In genomic region chr19:42057856-42058255, GRCh38 we compare ENCODE assay signal across 18 cellular contexts.
"Had no signal": no experiment of that assay in that cellular context is flagged by ENCODE, and none has a peak within 500 bp of the region (broad histone marks: within the 10 kb centered on the region; RNA-seq: fewer than 3 reads in every experiment).

No MANE protein-coding gene starts in this region.

- H3K27me3 ChIP-seq: dorsolateral prefrontal cortex, esophagus squamous epithelium, neutrophil, right atrium auricular region, stomach, thyroid gland, vagina had no signal

- H3K9me3 ChIP-seq: esophagus squamous epithelium, neutrophil, right atrium auricular region, stomach, thyroid gland, vagina had no signal

- DNase-seq: effector CD4-positive, alpha-beta T cell; esophagus squamous epithelium; foreskin melanocyte; head of caudate nucleus; kidney; naive B cell; stimulated activated CD4-positive, alpha-beta T cell treated with anti-CD3 and anti-CD28 coated beads, Interleukin-2, amount 100 ng/mL, for 24 hours; stimulated activated CD4-positive, alpha-beta T cell treated with anti-CD3 and anti-CD28 coated beads, Interleukin-4, amount 100 ng/mL, for 24 hours; stimulated activated naive CD4-positive, alpha-beta T cell treated with Interleukin-2 at 50 U/mL for 16 hours; stomach; thyroid gland; trophoblast cell had no signal

- H3K27ac ChIP-seq: dorsolateral prefrontal cortex, neutrophil, parathyroid adenoma, right atrium auricular region, stomach, thyroid gland, vagina had no signal

- H3K36me3 ChIP-seq: right atrium auricular region, vagina had no signal

- H2AFZ ChIP-seq: parathyroid adenoma had no signal

- H3K9ac ChIP-seq: parathyroid adenoma had no signal

- H3K79me2 ChIP-seq: parathyroid adenoma had no signal

- H3K4me3 ChIP-seq: dorsolateral prefrontal cortex, esophagus squamous epithelium, lung, right atrium auricular region, stomach, thyroid gland, vagina had no signal

- H3K4me1 ChIP-seq: parathyroid adenoma, stomach, thyroid gland had no signal
